In the genomic region with DNA sequence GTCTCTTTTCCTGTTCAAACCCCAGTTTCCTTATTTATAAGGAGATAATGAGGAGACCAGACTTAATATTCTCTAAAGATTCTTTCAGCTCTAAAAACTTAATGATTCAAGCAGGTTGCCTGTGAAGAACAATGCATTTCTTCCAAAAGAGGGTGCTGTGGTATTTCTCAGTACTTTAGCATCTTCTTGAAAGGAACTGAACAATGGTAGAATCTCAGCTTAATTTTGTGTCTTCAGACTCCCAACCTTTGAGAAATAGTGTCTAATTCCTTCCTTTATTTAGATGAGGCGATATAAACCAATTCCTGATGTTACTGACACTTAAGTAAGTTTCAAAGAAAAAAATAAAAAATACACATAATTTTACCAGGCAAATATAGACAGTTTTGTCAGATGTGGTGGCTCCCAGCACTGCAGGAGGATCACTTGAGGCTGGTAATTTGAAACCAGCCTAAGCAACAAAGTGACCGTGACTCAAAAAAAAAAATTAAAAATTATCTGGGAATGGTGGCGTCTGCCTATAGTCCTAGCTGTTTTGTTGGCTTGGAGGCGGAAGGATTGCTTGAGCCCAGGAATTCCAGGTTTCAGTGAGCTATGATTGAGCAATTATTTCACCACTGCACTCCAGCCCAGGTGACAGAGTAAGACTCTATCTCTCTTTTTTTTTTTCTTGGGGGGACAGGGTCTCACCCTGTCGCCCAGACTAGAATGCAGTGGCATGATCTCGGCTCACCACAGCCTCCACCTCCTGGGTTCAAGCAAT, we compare ENCODE assay signal across 8 cellular contexts.
DNase-seq lines count a peak whose midpoint lies in the region; ATAC-seq and TF ChIP-seq lines count a peak whose summit lies in the region.

No MANE protein-coding gene starts in this region.

- H3K36me3 Mint-ChIP-seq in activated T-helper 2 cell treated with anti-CD3 and anti-CD28 coated beads, Interferon-gamma antibody, Interleukin-2, Interleukin-4, amounts not matched to agents 10 μg/mL and 5 μg/mL and 100 μg/mL, durations not matched to agents 14 hours and 24 hours and 36 hours (ENCODE audit: low read depth), result peaks cover 20% of the 10 kb centered on the region

- no peaks in the 10 kb centered on the region for H3K27me3 Mint-ChIP-seq in activated T-helper 2 cell treated with anti-CD3 and anti-CD28 coated beads, Interferon-gamma antibody, Interleukin-2, Interleukin-4, amounts not matched to agents 10 μg/mL and 5 μg/mL and 100 μg/mL, durations not matched to agents 14 hours and 24 hours and 36 hours (ENCODE audit: low read depth)

- 83% methylated on average over 5 of the region's 6 CpGs for WGBS in mesenchymal stem cell
- 70 to 75% methylated on average over 6 of the region's 6 CpGs for WGBS in aorta, 2 donors

- H3K14ac ChIP-seq in mesenchymal stem cell (ENCODE audit: low read length in 2 of 2), result no peak overlapping the region

- peaks cover 22% of the 10 kb centered on the region for H3K4me1 Mint-ChIP-seq in activated T-helper 2 cell treated with anti-CD3 and anti-CD28 coated beads, Interferon-gamma antibody, Interleukin-2, Interleukin-4, amounts not matched to agents 10 μg/mL and 5 μg/mL and 100 μg/mL, durations not matched to agents 14 hours and 24 hours and 36 hours (ENCODE audit: low read depth)

- no peak overlapping the region for H4K91ac ChIP-seq in mesenchymal stem cell (ENCODE audit: low read length)

- H3K4me3 Mint-ChIP-seq in activated T-helper 2 cell treated with anti-CD3 and anti-CD28 coated beads, Interferon-gamma antibody, Interleukin-2, Interleukin-4, amounts not matched to agents 10 μg/mL and 5 μg/mL and 100 μg/mL, durations not matched to agents 14 hours and 24 hours and 36 hours (ENCODE audit: low read depth), result no peak overlapping the region

- no peaks in the 10 kb centered on the region for H3K4me1 ChIP-seq in breast epithelium
- H3K4me1 ChIP-seq in mesenchymal stem cell (ENCODE audit: control insufficient read depth, insufficient read depth, low read depth, low read length), result peaks cover 7% of the 10 kb centered on the region
- no peaks in the 10 kb centered on the region for H3K4me1 ChIP-seq in aorta (ENCODE audit: control insufficient read depth in 1 of 2, insufficient read depth in 2 of 2, low read length in 2 of 2)

- H3K27me3 ChIP-seq in breast epithelium (no peaks in the 10 kb centered on the region), mesenchymal stem cell (ENCODE audit: control insufficient read depth in 1 of 2, insufficient read depth in 1 of 2, low read length in 2 of 2) (no peaks in the 10 kb centered on the region), aorta (ENCODE audit: control insufficient read depth in 1 of 2, insufficient read depth in 2 of 2, low read length in 1 of 2) (no peaks in the 10 kb centered on the region)

- no peak overlapping the region for H3K4me3 ChIP-seq in LNCaP clone FGC (ENCODE audit: low read depth, low read length)
- H3K4me3 ChIP-seq in breast epithelium, result no peak overlapping the region
- no peak overlapping the region for H3K4me3 ChIP-seq in mesenchymal stem cell (ENCODE audit: insufficient read depth in 1 of 2, low read depth in 1 of 2, low read length in 2 of 2)
- no peak overlapping the region for H3K4me3 ChIP-seq in aorta (ENCODE audit: low read length in 2 of 2)

- H3K9me3 Mint-ChIP-seq in activated T-helper 2 cell treated with anti-CD3 and anti-CD28 coated beads, Interferon-gamma antibody, Interleukin-2, Interleukin-4, amounts not matched to agents 10 μg/mL and 5 μg/mL and 100 μg/mL, durations not matched to agents 14 hours and 24 hours and 36 hours, result no peaks in the 10 kb centered on the region

- H2AFZ ChIP-seq in mesenchymal stem cell (ENCODE audit: low read depth, low read length), result no peak overlapping the region

- no peak overlapping the region for H3K4me2 ChIP-seq in mesenchymal stem cell (ENCODE audit: low read length, poor library complexity, severe bottlenecking)

- no peak for ATAC-seq in GM19035 (IDR thresholded peaks at IDR 0.05; ENCODE audit: unreplicated experiment)
- no peak for ATAC-seq in aorta (ENCODE audit: low FRiP score)

- H2BK5ac ChIP-seq in mesenchymal stem cell (ENCODE audit: low read depth, low read length, poor library complexity, severe bottlenecking), result no peak overlapping the region

- H3K23ac ChIP-seq in mesenchymal stem cell (ENCODE audit: low read length in 2 of 2), result no peak overlapping the region

- H3K79me1 ChIP-seq in mesenchymal stem cell (replicated peaks; ENCODE audit: low read length, poor library complexity, severe bottlenecking), result peaks cover 13% of the 10 kb centered on the region

- H2BK15ac ChIP-seq in mesenchymal stem cell (ENCODE audit: low read depth, poor library complexity, severe bottlenecking), result no peak overlapping the region

- no peak overlapping the region for H3K4ac ChIP-seq in mesenchymal stem cell (ENCODE audit: low read depth in 1 of 2, low read length in 2 of 2)

- no peak overlapping the region for H2BK12ac ChIP-seq in mesenchymal stem cell (ENCODE audit: low read length in 2 of 2)

- H3K9ac ChIP-seq in mesenchymal stem cell (ENCODE audit: low read length), result peak overlapping the region; percentile 52

- peak overlapping the region in 1 of 2 experiments; percentile 21 for H3K18ac ChIP-seq in mesenchymal stem cell (ENCODE audit: low read depth in 1 of 2, low read length in 2 of 2)

- intact Hi-C loops in breast epithelium (cut with DNase I; ENCODE audit: low total_unique reads) (no loop called here), aorta (cut with DNase I) (loop anchor here (2.0 to 10.0 kb wide), 3 partner anchors 70 to 200 kb away; no protein-coding TSS in a partner anchor)
- intact Hi-C loops in activated T-helper 2 cell treated with anti-CD3 and anti-CD28 coated beads, Interferon-gamma antibody, Interleukin-2, Interleukin-4, amounts not matched to agents 10 μg/mL and 5 μg/mL and 100 μg/mL, durations not matched to agents 14 hours and 24 hours and 36 hours (cut with micrococcal nuclease), result no loop called here

- peak overlapping the region; percentile 80 for H2AK5ac ChIP-seq in mesenchymal stem cell (ENCODE audit: low read length, severe bottlenecking)

- no peak overlapping the region for H3K27ac ChIP-seq in breast epithelium
- H3K27ac ChIP-seq in mesenchymal stem cell (ENCODE audit: low read length, poor library complexity, severe bottlenecking), result peak overlapping the region; percentile 90
- H3K27ac ChIP-seq in aorta (ENCODE audit: low read depth in 1 of 2, low read length in 2 of 2), result no peak overlapping the region

- no peaks in the 10 kb centered on the region for H3K9me3 ChIP-seq in breast epithelium
- no peaks in the 10 kb centered on the region for H3K9me3 ChIP-seq in mesenchymal stem cell (ENCODE audit: control insufficient read depth, low read length)
- no peaks in the 10 kb centered on the region for H3K9me3 ChIP-seq in aorta (ENCODE audit: control insufficient read depth, low read length)

- TF ChIP-seq POLR2A in breast epithelium (IDR thresholded peaks at IDR 0.05), result no peak

- DNase-seq in Daoy (ENCODE audit: low read depth), result peak; percentile 41
- no peak for DNase-seq in LNCaP clone FGC (ENCODE audit: low read depth)
- no peak for DNase-seq in breast epithelium (ENCODE audit: low spot score in 2 of 2)
- peak; percentile 79 for DNase-seq in mesenchymal stem cell
- DNase-seq in NCI-H1048 (lab: John Stamatoyannopoulos, UW), result no peak
- no peak for DNase-seq in aorta
- DNase-seq in activated T-helper 2 cell treated with anti-CD3 and anti-CD28 coated beads, Interferon-gamma antibody, Interleukin-2, Interleukin-4, amounts not matched to agents 10 μg/mL and 5 μg/mL and 100 μg/mL, durations not matched to agents 14 hours and 24 hours and 36 hours (ENCODE audit: low spot score), result no peak

- H2BK120ac ChIP-seq in mesenchymal stem cell (ENCODE audit: low read depth, low read length), result peak overlapping the region; percentile 19

- TF ChIP-seq CTCF in LNCaP clone FGC (IDR thresholded peaks at IDR 0.05; ENCODE audit: control insufficient read depth, extremely low read depth, insufficient read depth), result peak; percentile 48
- TF ChIP-seq CTCF in breast epithelium (IDR thresholded peaks at IDR 0.05), result peak in 2 of 3 donors; percentile 12 to 40

- no peak overlapping the region for H3K27ac Mint-ChIP-seq in activated T-helper 2 cell treated with anti-CD3 and anti-CD28 coated beads, Interferon-gamma antibody, Interleukin-2, Interleukin-4, amounts not matched to agents 10 μg/mL and 5 μg/mL and 100 μg/mL, durations not matched to agents 14 hours and 24 hours and 36 hours

- H3K36me3 ChIP-seq in breast epithelium (no peaks in the 10 kb centered on the region), mesenchymal stem cell (ENCODE audit: control insufficient read depth in 1 of 2, insufficient read depth in 2 of 2, low read depth in 1 of 2, low read length in 2 of 2) (peaks cover 0 to 11% of the 10 kb centered on the region in 2 experiments), aorta (ENCODE audit: control insufficient read depth in 1 of 2, insufficient read depth in 2 of 2, low read length in 1 of 2) (peaks cover 0 to 2% of the 10 kb centered on the region in 2 donors)

- no peak overlapping the region for H4K8ac ChIP-seq in mesenchymal stem cell (ENCODE audit: low read length)

Comparison
In these comparisons a context has a peak if more than half of its experiments do, and no peak if none do; other contexts are left out.
1. DNase-seq: peak in Daoy (single experiment) and mesenchymal stem cell (single experiment); none in LNCaP clone FGC (single experiment), breast epithelium (0 of 2), NCI-H1048 (single experiment), aorta (0 of 2) and activated T-helper 2 cell treated with anti-CD3 and anti-CD28 coated beads, Interferon-gamma antibody, Interleukin-2, Interleukin-4, amounts not matched to agents 10 μg/mL and 5 μg/mL and 100 μg/mL, durations not matched to agents 14 hours and 24 hours and 36 hours (single experiment).
2. intact Hi-C loops: an anchor here in aorta (2.0 to 10.0 kb wide); none called in breast epithelium and activated T-helper 2 cell treated with anti-CD3 and anti-CD28 coated beads, Interferon-gamma antibody, Interleukin-2, Interleukin-4, amounts not matched to agents 10 μg/mL and 5 μg/mL and 100 μg/mL, durations not matched to agents 14 hours and 24 hours and 36 hours.